In the genomic region with DNA sequence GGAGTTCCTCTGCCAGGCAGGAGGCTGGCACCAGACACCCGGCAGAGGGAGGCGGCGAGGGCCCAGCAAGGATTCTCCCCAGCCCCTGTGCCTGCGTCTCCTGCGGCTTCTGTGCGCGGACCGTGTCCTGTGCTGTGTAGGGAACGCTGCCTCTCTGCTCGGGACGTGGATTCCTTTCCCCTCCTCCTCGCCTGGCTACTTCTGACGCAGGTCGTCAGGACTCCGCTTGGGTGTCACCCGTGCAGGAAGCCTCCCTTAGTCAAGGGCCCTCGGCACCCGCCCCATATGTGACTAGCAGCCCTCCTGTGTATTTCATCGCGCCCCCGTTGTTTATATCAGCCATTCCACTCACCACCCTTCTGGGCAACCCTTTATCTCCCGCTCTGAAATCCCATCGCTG, we compare ENCODE assay signal across 1 cellular context.
TF ChIP-seq lines count a peak whose summit lies in the region.

No MANE protein-coding gene starts in this region.

TF ChIP-seq in HepG2, 621 proteins besides CTCF, POLR2A, EP300 and RAD21:
- TF ChIP-seq, protein P1, sequence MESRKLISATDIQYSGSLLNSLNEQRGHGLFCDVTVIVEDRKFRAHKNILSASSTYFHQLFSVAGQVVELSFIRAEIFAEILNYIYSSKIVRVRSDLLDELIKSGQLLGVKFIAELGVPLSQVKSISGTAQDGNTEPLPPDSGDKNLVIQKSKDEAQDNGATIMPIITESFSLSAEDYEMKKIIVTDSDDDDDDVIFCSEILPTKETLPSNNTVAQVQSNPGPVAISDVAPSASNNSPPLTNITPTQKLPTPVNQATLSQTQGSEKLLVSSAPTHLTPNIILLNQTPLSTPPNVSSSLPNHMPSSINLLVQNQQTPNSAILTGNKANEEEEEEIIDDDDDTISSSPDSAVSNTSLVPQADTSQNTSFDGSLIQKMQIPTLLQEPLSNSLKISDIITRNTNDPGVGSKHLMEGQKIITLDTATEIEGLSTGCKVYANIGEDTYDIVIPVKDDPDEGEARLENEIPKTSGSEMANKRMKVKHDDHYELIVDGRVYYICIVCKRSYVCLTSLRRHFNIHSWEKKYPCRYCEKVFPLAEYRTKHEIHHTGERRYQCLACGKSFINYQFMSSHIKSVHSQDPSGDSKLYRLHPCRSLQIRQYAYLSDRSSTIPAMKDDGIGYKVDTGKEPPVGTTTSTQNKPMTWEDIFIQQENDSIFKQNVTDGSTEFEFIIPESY (CRISPR knock-in tag; IDR thresholded peaks at IDR 0.05): 0 out of 2 replicates have a peak, but pooled peaks have one; percentile 22
